In genomic region chr1:94093996-94094395, GRCh38 we compare ENCODE assay signal across 11 cellular contexts. TPM values are rescaled to one million over a fixed set of nuclear protein-coding genes. Genes with fewer than 3 reads are reported as not detected.
DNase-seq lines count a peak whose midpoint lies in the region; ATAC-seq, FAIRE-seq and TF ChIP-seq lines count a peak whose summit lies in the region.
"Had no signal": no experiment of that assay in that cellular context is flagged by ENCODE, and none has a peak within 500 bp of the region (broad histone marks: within the 10 kb centered on the region; RNA-seq: fewer than 3 reads in every experiment).

No MANE protein-coding gene starts in this region.

- H3K4me3 ChIP-seq in left lung = no peak overlapping the region
- H3K4me3 ChIP-seq in spleen = no peak overlapping the region

- WGBS in spleen, 5 donors = 46 to 71% (median 57%) methylated on average over 6 of the region's 6 CpGs

- no peak for TF ChIP-seq CTCF in MCF 10A (IDR thresholded peaks at IDR 0.05; ENCODE audit: unreplicated experiment)
- no peak for TF ChIP-seq CTCF in left lung (IDR thresholded peaks at IDR 0.05)
- TF ChIP-seq CTCF in spleen (IDR thresholded peaks at IDR 0.05 in 8 of 11, conservative IDR thresholded peaks at IDR 0.05 in 3 of 11) = no peak

- FAIRE-seq in HTR-8/SVneo (lab: Jason Lieb, UNC) = peak; percentile 4

- intact Hi-C loops in MCF 10A (cut with micrococcal nuclease) (no loop called here), left lung (cut with DNase I) (no loop called here), spleen (cut with DNase I; ENCODE audit: low total_unique reads) (no loop called here)

- no peak for DNase-seq in HTR-8/SVneo (ENCODE audit: insufficient read length, low spot score)
- peak; percentile 8 for DNase-seq in MCF 10A (ENCODE audit: unreplicated experiment)
- no peak for DNase-seq in left lung
- DNase-seq in spleen = no peak
- no peak for DNase-seq in NCI-H1105 (lab: John Stamatoyannopoulos, UW)
- no peak for DNase-seq in inferior parietal cortex (ENCODE audit: extremely low spot score)

- no peak overlapping the region for H3K4me3 Mint-ChIP-seq in MCF 10A (ENCODE audit: unreplicated experiment)
- H3K4me3 Mint-ChIP-seq: central memory CD8-positive, alpha-beta T cell had no signal

- BruUV-seq in MCF 10A (replicated peaks; lab: Mats Ljungman, UMichigan) = no TSS peak

- H3K4me1 Mint-ChIP-seq in MCF 10A (ENCODE audit: insufficient read depth, unreplicated experiment) = peaks cover 6% of the 10 kb centered on the region

- peak overlapping the region; percentile 71 to 74 for H3K27ac ChIP-seq in left lung
- H3K27ac ChIP-seq in spleen = peak overlapping the region in 7 of 8 donors; percentile 58 to 78 (median 76)

- no peaks in the 10 kb centered on the region for H3K27me3 Mint-ChIP-seq in MCF 10A (ENCODE audit: insufficient read depth, unreplicated experiment)

- H3K27me3 ChIP-seq in left lung = peaks cover 0 to 5% of the 10 kb centered on the region in 2 donors
- peaks cover 0 to 12% (median 0%) of the 10 kb centered on the region in 7 donors for H3K27me3 ChIP-seq in spleen (replicated peaks in 1 of 7)

- no peak overlapping the region for H3K27ac Mint-ChIP-seq in MCF 10A (ENCODE audit: low read depth, unreplicated experiment)

- H3K36me3 ChIP-seq in left lung = no peaks in the 10 kb centered on the region
- no peaks in the 10 kb centered on the region for H3K36me3 ChIP-seq in spleen

- no peaks in the 10 kb centered on the region for H3K9me3 Mint-ChIP-seq in MCF 10A (ENCODE audit: unreplicated experiment)
- H3K9me3 Mint-ChIP-seq: central memory CD8-positive, alpha-beta T cell had no signal

- TF ChIP-seq POLR2A in spleen (IDR thresholded peaks at IDR 0.05) = no peak

- POLR2A ChIA-PET in MCF 10A (lab: Yijun Ruan, JAX) = no interaction called here

- no peak for ATAC-seq in left lung
- ATAC-seq in GM19324 (IDR thresholded peaks at IDR 0.05; ENCODE audit: low FRiP score, unreplicated experiment) = no peak
- ATAC-seq in HG03175 (IDR thresholded peaks at IDR 0.05; ENCODE audit: unreplicated experiment) = no peak

- H3K9me3 ChIP-seq in left lung (no peaks in the 10 kb centered on the region), spleen (no peaks in the 10 kb centered on the region)

- CTCF ChIA-PET in MCF 10A (lab: Yijun Ruan, JAX) = interaction anchor here (1.1 kb wide), 1 partner anchor 120 kb away, joined by 4 read pairs; no protein-coding TSS in a partner anchor

- H3K4me1 ChIP-seq in left lung (peaks cover 16 to 30% of the 10 kb centered on the region in 2 donors), spleen (peaks cover 18 to 53% (median 33%) of the 10 kb centered on the region in 6 donors)

- H3K36me3 Mint-ChIP-seq in MCF 10A (ENCODE audit: insufficient read depth, unreplicated experiment) = no peaks in the 10 kb centered on the region

RNA-seq across cellular contexts. Expression of gene ABCA4, which starts 27.0 kb away (rescaled TPM):
- total RNA-seq in MCF 10A (2022) (0.20 TPM in 1 of 2 replicates, not detected in the other), left lung (1 to 10 TPM; 1.7 to 2.7 TPM), spleen (under 1 TPM; 0.17 to 0.64 (median 0.26) TPM)
- polyA plus RNA-seq in spleen = under 1 TPM; 0.04 to 0.10 (median 0.05) TPM
- total RNA-seq: mononuclear cell, OCI-LY7 had no signal
